In genomic region chr11:327581-327923, GRCh38 we compare ENCODE assay signal across 11 cellular contexts. TPM values are rescaled to one million over a fixed set of nuclear protein-coding genes. Genes with fewer than 3 reads are reported as not detected.
DNase-seq lines count a peak whose midpoint lies in the region; ATAC-seq, FAIRE-seq and TF ChIP-seq lines count a peak whose summit lies in the region.
"Had no signal": no experiment of that assay in that cellular context is flagged by ENCODE, and none has a peak within 500 bp of the region (broad histone marks: within the 10 kb centered on the region; RNA-seq: fewer than 3 reads in every experiment).

No MANE protein-coding gene starts in this region.

- no peak for TF ChIP-seq RAD21 in GM12878 (IDR thresholded peaks at IDR 0.05; ENCODE audit: insufficient read depth, low read depth, low read length)

- CTCF ChIA-PET in GM12878 (lab: Yijun Ruan, JAX) = interaction anchor here (0.6 to 5.4 kb wide), 11 partner anchors 11 to 120 kb away, joined by 3 to 43 read pairs (median 4); partner anchors contain the start of genes BET1L, PGGHG and RIC8A

- intact Hi-C loops in GM12878 (cut with micrococcal nuclease; ENCODE audit: unreplicated experiment) = loop anchor here (1.0 kb wide), 1 partner anchor 23 kb away; no protein-coding TSS in a partner anchor
- intact Hi-C loops in thyroid gland (cut with DNase I) = no loop called here

- no peaks in the 10 kb centered on the region for H3K36me3 ChIP-seq in GM12878 (ENCODE audit: control insufficient read depth in 2 of 2, insufficient read depth in 2 of 2, low read length in 1 of 2)
- H3K36me3 ChIP-seq in muscle layer of duodenum (ENCODE audit: control insufficient read depth in 1 of 2, insufficient read depth in 2 of 2, low read length in 2 of 2) = no peaks in the 10 kb centered on the region
- H3K36me3 ChIP-seq in thyroid gland = no peaks in the 10 kb centered on the region

- H3K4me1 ChIP-seq in GM12878 (ENCODE audit: control insufficient read depth, insufficient read depth, low read length) = peaks cover 51% of the 10 kb centered on the region
- peaks cover 19 to 21% of the 10 kb centered on the region in 2 donors for H3K4me1 ChIP-seq in muscle layer of duodenum (ENCODE audit: control insufficient read depth in 1 of 2, insufficient read depth in 2 of 2, low read length in 2 of 2)
- H3K4me1 ChIP-seq in thyroid gland = peaks cover 27 to 45% of the 10 kb centered on the region in 2 donors

- H2AFZ ChIP-seq in GM12878 (ENCODE audit: control insufficient read depth, low read depth, low read length) = peak overlapping the region; percentile 80

- BruUV-seq in GM12878 (replicated peaks; lab: Mats Ljungman, UMichigan) = no TSS peak

- ATAC-seq in GM12878 = no peak
- no peak for ATAC-seq in GM18498 (IDR thresholded peaks at IDR 0.05; ENCODE audit: unreplicated experiment)

- peak overlapping the region; percentile 56; the same call in 1 of the 2 replicates for H3K4me3 ChIP-seq in GM12878
- peak overlapping the region in 1 of 2 donors; percentile 13 for H3K4me3 ChIP-seq in muscle layer of duodenum (ENCODE audit: low read depth in 1 of 2, low read length in 2 of 2)
- no peak overlapping the region for H3K4me3 ChIP-seq in thyroid gland (replicated peaks in 1 of 3)

- no peaks in the 10 kb centered on the region for H3K36me3 Mint-ChIP-seq in activated naive CD4-positive, alpha-beta T cell treated with anti-CD3 and anti-CD28 coated beads, Interleukin-2, amount 50 U/mL, for 24 hours

- H3K4me1 Mint-ChIP-seq in activated naive CD4-positive, alpha-beta T cell treated with anti-CD3 and anti-CD28 coated beads, Interleukin-2, amount 50 U/mL, for 24 hours = peaks cover 78% of the 10 kb centered on the region

- H3K4me3 Mint-ChIP-seq in activated naive CD4-positive, alpha-beta T cell treated with anti-CD3 and anti-CD28 coated beads, Interleukin-2, amount 50 U/mL, for 24 hours = peak overlapping the region; percentile 68

- TF ChIP-seq POLR2A in GM12878 (IDR thresholded peaks at IDR 0.05; ENCODE audit: low read depth, low read length) (no peak), thyroid gland (IDR thresholded peaks at IDR 0.05) (no peak)

- H3K27ac Mint-ChIP-seq in activated naive CD4-positive, alpha-beta T cell treated with anti-CD3 and anti-CD28 coated beads, Interleukin-2, amount 50 U/mL, for 24 hours = peak overlapping the region; percentile 88

- FAIRE-seq in GM12878 (lab: Jason Lieb, UNC) = no peak

- DNase-seq in activated naive CD4-positive, alpha-beta T cell treated with anti-CD3 and anti-CD28 coated beads, Interleukin-2, amount 50 U/mL, for 16 hours = no peak
- DNase-seq in GM12878 (ENCODE audit: low read depth, low spot score) (no peak), thyroid gland (no peak), KG1 (lab: John Stamatoyannopoulos, UW) (no peak)
- DNase-seq in effector CD4-positive, alpha-beta T cell = no peak

- peak overlapping the region; percentile 98 for H3K9ac ChIP-seq in GM12878 (ENCODE audit: control insufficient read depth, insufficient read depth, low read length)

- H3K79me2 ChIP-seq in GM12878 (ENCODE audit: control insufficient read depth, insufficient read depth, low read length) = peaks cover 4% of the 10 kb centered on the region

- peak overlapping the region; percentile 100 for H3K4me2 ChIP-seq in GM12878 (ENCODE audit: control insufficient read depth, insufficient read depth)

- RAD21 ChIA-PET in GM12878 (lab: Charles Lee; ENCODE audit: unreplicated experiment) = interaction anchor here (1.0 to 5.2 kb wide), 10 partner anchors 10 to 60 kb away, joined by 3 to 68 read pairs (median 6); partner anchors contain the start of gene IFITM2

- no peaks in the 10 kb centered on the region for H4K20me1 ChIP-seq in GM12878 (ENCODE audit: control insufficient read depth, insufficient read depth)

- H3K27me3 ChIP-seq in GM12878 (replicated peaks in 1 of 2; ENCODE audit: control insufficient read depth in 2 of 2, insufficient read depth in 2 of 2, low read length in 1 of 2) (no peaks in the 10 kb centered on the region), muscle layer of duodenum (ENCODE audit: low read depth, low read length) (no peaks in the 10 kb centered on the region), thyroid gland (no peaks in the 10 kb centered on the region)

- no peaks in the 10 kb centered on the region for H3K9me3 Mint-ChIP-seq in activated naive CD4-positive, alpha-beta T cell treated with anti-CD3 and anti-CD28 coated beads, Interleukin-2, amount 50 U/mL, for 24 hours

- WGBS in GM12878 (ENCODE audit: insufficient coverage, insufficient replicate concordance, low lambda C conversion rate, missing lambda C conversion rate) = 100% methylated on average over 3 of the region's 3 CpGs
- WGBS in thyroid gland, 2 donors = 96 to 98% methylated on average over 3 of the region's 3 CpGs

- TF ChIP-seq CTCF in GM12878 (IDR thresholded peaks at IDR 0.05 in 2 of 3, conservative IDR thresholded peaks at IDR 0.05 in 1 of 3; ENCODE audit: control insufficient read depth in 2 of 3, extremely low read depth in 1 of 3, insufficient read depth in 1 of 3, low read depth in 3 of 3, low read length in 3 of 3) (no peak), thyroid gland (IDR thresholded peaks at IDR 0.05) (no peak)

- H3K9me3 ChIP-seq in GM12878 (replicated peaks; ENCODE audit: control insufficient read depth, insufficient read depth, low read length) = peaks cover 3% of the 10 kb centered on the region; the same call in 1 of the 3 replicates
- no peaks in the 10 kb centered on the region for H3K9me3 ChIP-seq in muscle layer of duodenum (ENCODE audit: control insufficient read depth in 1 of 2, low read length in 2 of 2)
- no peaks in the 10 kb centered on the region for H3K9me3 ChIP-seq in thyroid gland

- TF ChIP-seq EP300 in GM12878 (IDR thresholded peaks at IDR 0.05; ENCODE audit: borderline replicate concordance in 1 of 2, control insufficient read depth in 1 of 2, low read depth in 2 of 2, low read length in 2 of 2) = no peak

- SMC1A ChIA-PET in GM12878 (lab: Charles Lee; ENCODE audit: uncharacterized antibody, unreplicated experiment) = interaction anchor here (0.7 to 4.5 kb wide), 6 partner anchors 11 to 60 kb away, joined by 3 to 42 read pairs (median 16); no protein-coding TSS in a partner anchor

- POLR2A ChIA-PET in GM12878 (lab: Charles Lee) = interaction anchor here (0.8 to 6.0 kb wide), 10 partner anchors 10 to 77 kb away, joined by 3 to 86 read pairs (median 7); partner anchors contain the start of gene IFITM2

- H3K27me3 Mint-ChIP-seq in activated naive CD4-positive, alpha-beta T cell treated with anti-CD3 and anti-CD28 coated beads, Interleukin-2, amount 50 U/mL, for 24 hours = no peaks in the 10 kb centered on the region

- peak overlapping the region; percentile 100 for H3K27ac ChIP-seq in GM12878 (ENCODE audit: control insufficient read depth, insufficient read depth)
- H3K27ac ChIP-seq in muscle layer of duodenum (ENCODE audit: low read length) = peak overlapping the region; percentile 89
- peak overlapping the region; percentile 86 to 88 (median 86) for H3K27ac ChIP-seq in thyroid gland

- in situ Hi-C loops in GM12878 (cut with MboI) = no loop called here

RNA-seq across cellular contexts. Expression of gene IFITM3, which starts 6.9 kb away (rescaled TPM):
- 0.61 TPM in 1 of 2 replicates, not detected in the other for total RNA-seq in GM12878 (2013; cell fraction: nucleolus; rRNA removed)
- total RNA-seq in GM12878 (2014; rRNA removed) (0.33 and 1.3 TPM in 2 replicates), GM12878 (2014; rRNA removed; fragmentation: Illumina TruSeq; extraction: Trizol) (0.54 and 0.88 TPM in 2 replicates), GM12878 (2021) (2.5 and 3.0 TPM in 2 replicates), thyroid gland (100 to 1,000 TPM; 140 to 300 (median 178) TPM)
- polyA plus RNA-seq in GM12878 (2011; ENCODE audit: low read depth) = 2.3 TPM
- polyA plus RNA-seq in GM12878 (2011; rRNA removed) (0.58 and 0.98 TPM in 2 replicates), GM12878 (2014; fragmentation: Illumina TruSeq; extraction: Trizol) (1.5 TPM in 1 of 2 replicates, not detected in the other), GM12878 (2014; fragmentation: Nextera tagmentation; extraction: Ambion mirVana) (1 to 10 TPM; 2.1 to 2.3 TPM), GM12878 (2014; rRNA removed) (0.77 and 1.8 TPM in 2 replicates), GM12878 (2016; fragmentation: Nextera tagmentation; extraction: Ambion mirVana) (1 to 10 TPM; 2.2 to 3.6 TPM)
- polyA plus RNA-seq in GM12878 (2011; cell fraction: cytosol; rRNA removed) = 0.54 and 1.2 TPM in 2 replicates
- polyA plus RNA-seq in GM12878 (2011; cell fraction: nucleus; rRNA removed) = 1.2 and 1.6 TPM in 2 replicates
- 2.1 and 2.4 TPM in 2 replicates for polyA plus RNA-seq in GM12878 (2012)
- not detected in 2 replicates for polyA minus RNA-seq in GM12878 (2011; rRNA and poly(A)+ RNA removed)
- 3.7 and 7.7 TPM in 2 replicates for polyA minus RNA-seq in GM12878 (2011; cell fraction: cytosol; rRNA and poly(A)+ RNA removed)
- polyA minus RNA-seq in GM12878 (2011; cell fraction: nucleus; rRNA and poly(A)+ RNA removed) = 0.97 and 1.3 TPM in 2 replicates

RNA-seq across cellular contexts. Expression of gene IFITM1, which starts 13.7 kb away (rescaled TPM):
- total RNA-seq in GM12878 (2013; cell fraction: nucleolus; rRNA removed) = 166 and 177 TPM in 2 replicates
- total RNA-seq in GM12878 (2014; rRNA removed) = 543 and 574 TPM in 2 replicates
- 485 and 549 TPM in 2 replicates for total RNA-seq in GM12878 (2014; rRNA removed; fragmentation: Illumina TruSeq; extraction: Trizol)
- total RNA-seq in GM12878 (2021) = 396 and 453 TPM in 2 replicates
- polyA plus RNA-seq in GM12878 (2011; ENCODE audit: low read depth) = 839 TPM
- 240 and 671 TPM in 2 replicates for polyA plus RNA-seq in GM12878 (2011; rRNA removed)
- polyA plus RNA-seq in GM12878 (2011; cell fraction: cytosol; rRNA removed) = 1,141 and 1,225 TPM in 2 replicates
- 403 and 488 TPM in 2 replicates for polyA plus RNA-seq in GM12878 (2011; cell fraction: nucleus; rRNA removed)
- polyA plus RNA-seq in GM12878 (2012) = 758 and 904 TPM in 2 replicates
- polyA plus RNA-seq in GM12878 (2014; fragmentation: Illumina TruSeq; extraction: Trizol) = 491 and 1,007 TPM in 2 replicates
- polyA plus RNA-seq in GM12878 (2014; fragmentation: Nextera tagmentation; extraction: Ambion mirVana) = 1,000 to 10,000 TPM; 1,771 to 2,788 TPM
- 864 and 887 TPM in 2 replicates for polyA plus RNA-seq in GM12878 (2014; rRNA removed)
- 100 to 1,000 TPM; 456 to 479 TPM for polyA plus RNA-seq in GM12878 (2016; fragmentation: Nextera tagmentation; extraction: Ambion mirVana)
- 804 and 1,098 TPM in 2 replicates for polyA minus RNA-seq in GM12878 (2011; rRNA and poly(A)+ RNA removed)
- polyA minus RNA-seq in GM12878 (2011; cell fraction: cytosol; rRNA and poly(A)+ RNA removed) = 178 and 190 TPM in 2 replicates
- 183 and 217 TPM in 2 replicates for polyA minus RNA-seq in GM12878 (2011; cell fraction: nucleus; rRNA and poly(A)+ RNA removed)
- 100 to 1,000 TPM in 3 of 4 donors, 10 to 100 TPM in 1; 94.3 to 163 (median 103) TPM for total RNA-seq in thyroid gland

RNA-seq across cellular contexts. Expression of gene IFITM2, which starts 19.9 kb away (rescaled TPM):
- 32.0 and 32.3 TPM in 2 replicates for total RNA-seq in GM12878 (2013; cell fraction: nucleolus; rRNA removed)
- total RNA-seq in GM12878 (2014; rRNA removed) (267 and 271 TPM in 2 replicates), GM12878 (2014; rRNA removed; fragmentation: Illumina TruSeq; extraction: Trizol) (295 and 327 TPM in 2 replicates), GM12878 (2021) (676 and 768 TPM in 2 replicates), thyroid gland (100 to 1,000 TPM in 1 of 4 donors, 10 to 100 TPM in 3; 83.2 to 318 (median 92.9) TPM)
- polyA plus RNA-seq in GM12878 (2011; ENCODE audit: low read depth) = 582 TPM
- polyA plus RNA-seq in GM12878 (2011; rRNA removed) (116 and 205 TPM in 2 replicates), GM12878 (2014; fragmentation: Illumina TruSeq; extraction: Trizol) (422 and 741 TPM in 2 replicates), GM12878 (2014; fragmentation: Nextera tagmentation; extraction: Ambion mirVana) (1,000 to 10,000 TPM; 2,669 to 3,672 TPM), GM12878 (2014; rRNA removed) (611 and 755 TPM in 2 replicates), GM12878 (2016; fragmentation: Nextera tagmentation; extraction: Ambion mirVana) (100 to 1,000 TPM; 707 to 829 TPM)
- 159 and 247 TPM in 2 replicates for polyA plus RNA-seq in GM12878 (2011; cell fraction: cytosol; rRNA removed)
- 40.7 and 48.7 TPM in 2 replicates for polyA plus RNA-seq in GM12878 (2011; cell fraction: nucleus; rRNA removed)
- 605 and 961 TPM in 2 replicates for polyA plus RNA-seq in GM12878 (2012)
- polyA minus RNA-seq in GM12878 (2011; rRNA and poly(A)+ RNA removed) = 67.7 and 77.6 TPM in 2 replicates
- 83.9 and 93.5 TPM in 2 replicates for polyA minus RNA-seq in GM12878 (2011; cell fraction: cytosol; rRNA and poly(A)+ RNA removed)
- polyA minus RNA-seq in GM12878 (2011; cell fraction: nucleus; rRNA and poly(A)+ RNA removed) = 31.3 and 51.8 TPM in 2 replicates

RNA-seq across cellular contexts. Expression of gene IFITM5, which starts 28.2 kb away (rescaled TPM):
- total RNA-seq in GM12878 (2013; cell fraction: nucleolus; rRNA removed) = not detected in 2 replicates
- total RNA-seq in GM12878 (2014; rRNA removed) (not detected in 2 replicates), GM12878 (2014; rRNA removed; fragmentation: Illumina TruSeq; extraction: Trizol) (not detected in 2 replicates), GM12878 (2021) (not detected in 2 replicates), thyroid gland (not detected)
- not detected for polyA plus RNA-seq in GM12878 (2011; ENCODE audit: low read depth)
- polyA plus RNA-seq in GM12878 (2011; rRNA removed) (not detected in 2 replicates), GM12878 (2014; fragmentation: Illumina TruSeq; extraction: Trizol) (not detected in 2 replicates), GM12878 (2014; fragmentation: Nextera tagmentation; extraction: Ambion mirVana) (not detected), GM12878 (2014; rRNA removed) (not detected in 2 replicates), GM12878 (2016; fragmentation: Nextera tagmentation; extraction: Ambion mirVana) (not detected)
- not detected in 2 replicates for polyA plus RNA-seq in GM12878 (2011; cell fraction: cytosol; rRNA removed)
- not detected in 2 replicates for polyA plus RNA-seq in GM12878 (2011; cell fraction: nucleus; rRNA removed)
- not detected in 2 replicates for polyA plus RNA-seq in GM12878 (2012)
- polyA minus RNA-seq in GM12878 (2011; rRNA and poly(A)+ RNA removed) = not detected in 2 replicates
- not detected in 2 replicates for polyA minus RNA-seq in GM12878 (2011; cell fraction: cytosol; rRNA and poly(A)+ RNA removed)
- not detected in 2 replicates for polyA minus RNA-seq in GM12878 (2011; cell fraction: nucleus; rRNA and poly(A)+ RNA removed)
- total RNA-seq: activated CD8-positive, alpha-beta memory T cell treated with anti-CD3 and anti-CD28 coated beads for 36 hours; epithelial cell of proximal tubule; lung microvascular endothelial cell had no signal

RNA-seq across cellular contexts. Expression of gene PGGHG, which starts 38.6 kb away (rescaled TPM):
- 80.7 and 93.8 TPM in 2 replicates for total RNA-seq in GM12878 (2013; cell fraction: nucleolus; rRNA removed)
- 3.5 and 3.9 TPM in 2 replicates for total RNA-seq in GM12878 (2014; rRNA removed)
- 1.3 and 1.9 TPM in 2 replicates for total RNA-seq in GM12878 (2014; rRNA removed; fragmentation: Illumina TruSeq; extraction: Trizol)
- total RNA-seq in GM12878 (2021) = 7.3 and 8.2 TPM in 2 replicates
- polyA plus RNA-seq in GM12878 (2011; ENCODE audit: low read depth) = 13.0 TPM
- polyA plus RNA-seq in GM12878 (2011; rRNA removed) = 1.7 and 2.9 TPM in 2 replicates
- 2.1 and 4.4 TPM in 2 replicates for polyA plus RNA-seq in GM12878 (2011; cell fraction: cytosol; rRNA removed)
- polyA plus RNA-seq in GM12878 (2011; cell fraction: nucleus; rRNA removed) = 82.4 and 97.9 TPM in 2 replicates
- 34.6 and 36.7 TPM in 2 replicates for polyA plus RNA-seq in GM12878 (2012)
- polyA plus RNA-seq in GM12878 (2014; fragmentation: Illumina TruSeq; extraction: Trizol) = 0.17 and 1.5 TPM in 2 replicates
- polyA plus RNA-seq in GM12878 (2014; fragmentation: Nextera tagmentation; extraction: Ambion mirVana) = under 1 TPM; 0.10 to 0.27 TPM
- 7.9 and 8.3 TPM in 2 replicates for polyA plus RNA-seq in GM12878 (2014; rRNA removed)
- 1 to 10 TPM; 1.0 to 1.7 TPM for polyA plus RNA-seq in GM12878 (2016; fragmentation: Nextera tagmentation; extraction: Ambion mirVana)
- 0.80 and 2.4 TPM in 2 replicates for polyA minus RNA-seq in GM12878 (2011; rRNA and poly(A)+ RNA removed)
- polyA minus RNA-seq in GM12878 (2011; cell fraction: cytosol; rRNA and poly(A)+ RNA removed) = 0.80 and 1.1 TPM in 2 replicates
- polyA minus RNA-seq in GM12878 (2011; cell fraction: nucleus; rRNA and poly(A)+ RNA removed) = 7.3 and 13.1 TPM in 2 replicates
- 10 to 100 TPM; 21.8 to 43.3 (median 32.7) TPM for total RNA-seq in thyroid gland

Comparison
In these comparisons a context has a peak if more than half of its experiments do, and no peak if none do; other contexts are left out.
1. RNA of gene IFITM3, which starts 6.9 kb away (total RNA-seq): 140 to 300 TPM in thyroid gland; 0.33 to 3.0 TPM in GM12878; every median in the first group is over 10 times any median in the second.
2. Peak in every context shown above with its lines, with median percentiles within 50 percentile points of each other: H3K27ac ChIP-seq.